Comparison of ENCODE assay signal across 13 cellular contexts in genomic region chr2:85276571-85277121, GRCh38. TPM values are rescaled to one million over a fixed set of nuclear protein-coding genes. Genes with fewer than 3 reads are reported as not detected.
DNase-seq lines count a peak whose midpoint lies in the region; ATAC-seq and TF ChIP-seq lines count a peak whose summit lies in the region.
"Had no signal": no experiment of that assay in that cellular context is flagged by ENCODE, and none has a peak within 500 bp of the region (broad histone marks: within the 10 kb centered on the region; RNA-seq: fewer than 3 reads in every experiment).

No MANE protein-coding gene starts in this region.

- intact Hi-C loops in prostate gland (cut with DNase I) (loop anchor here (10.0 kb wide), 1 partner anchor 352 kb away; no protein-coding TSS in a partner anchor), uterus (cut with DNase I; ENCODE audit: low total_unique reads) (no loop called here)

- no peaks in the 10 kb centered on the region for H3K36me3 Mint-ChIP-seq in brain
- H3K36me3 Mint-ChIP-seq: stimulated activated effector memory CD8-positive, alpha-beta T cell treated with anti-CD3 and anti-CD28 coated beads, Interleukin-12 subunit alpha, Interleukin-12 subunit beta, amount 100 ng/mL, for 72 hours had no signal

- TF ChIP-seq POLR2A in prostate gland (IDR thresholded peaks at IDR 0.05) (no peak), uterus (IDR thresholded peaks at IDR 0.05) (no peak)

- no peaks in the 10 kb centered on the region for H3K9me3 Mint-ChIP-seq in brain
- H3K9me3 Mint-ChIP-seq: stimulated activated effector memory CD8-positive, alpha-beta T cell treated with anti-CD3 and anti-CD28 coated beads, Interleukin-12 subunit alpha, Interleukin-12 subunit beta, amount 100 ng/mL, for 72 hours had no signal

- no peak for TF ChIP-seq CTCF in brain (conservative IDR thresholded peaks at IDR 0.05)
- TF ChIP-seq CTCF in right atrium auricular region (IDR thresholded peaks at IDR 0.05): no peak
- no peak for TF ChIP-seq CTCF in prostate gland (IDR thresholded peaks at IDR 0.05)
- no peak for TF ChIP-seq CTCF in uterus (IDR thresholded peaks at IDR 0.05)
- no peak for TF ChIP-seq CTCF in BE2C (IDR thresholded peaks at IDR 0.05; ENCODE audit: low read depth, low read length)

- no peak overlapping the region for H3K4me3 ChIP-seq in right atrium auricular region
- H3K4me3 ChIP-seq in prostate gland: no peak overlapping the region
- H3K4me3 ChIP-seq in uterus: peak overlapping the region in 1 of 2 donors; percentile 17
- H3K4me3 ChIP-seq in BE2C (ENCODE audit: low read depth, low read length): no peak overlapping the region

- peak overlapping the region in 2 of 5 experiments; percentile 5 to 53 for H3K4me3 Mint-ChIP-seq in brain
- H3K4me3 Mint-ChIP-seq: stimulated activated effector memory CD8-positive, alpha-beta T cell treated with anti-CD3 and anti-CD28 coated beads, Interleukin-12 subunit alpha, Interleukin-12 subunit beta, amount 100 ng/mL, for 72 hours had no signal

- H3K9me3 ChIP-seq in right atrium auricular region (no peaks in the 10 kb centered on the region), prostate gland (no peaks in the 10 kb centered on the region), uterus (no peaks in the 10 kb centered on the region), BE2C (no peaks in the 10 kb centered on the region)

- H3K27ac ChIP-seq in right atrium auricular region (peak overlapping the region; percentile 59), prostate gland (peak overlapping the region; percentile 30 to 40), uterus (peak overlapping the region; percentile 72 to 73)
- H3K27ac ChIP-seq: HL-60 had no signal

- H3K4me1 Mint-ChIP-seq in brain: peaks cover 55% of the 10 kb centered on the region
- H3K4me1 Mint-ChIP-seq: stimulated activated effector memory CD8-positive, alpha-beta T cell treated with anti-CD3 and anti-CD28 coated beads, Interleukin-12 subunit alpha, Interleukin-12 subunit beta, amount 100 ng/mL, for 72 hours had no signal

- no peaks in the 10 kb centered on the region for H3K27me3 ChIP-seq in right atrium auricular region
- no peaks in the 10 kb centered on the region for H3K27me3 ChIP-seq in prostate gland (replicated peaks; ENCODE audit: insufficient read depth)
- H3K27me3 ChIP-seq in uterus: no peaks in the 10 kb centered on the region
- no peaks in the 10 kb centered on the region for H3K27me3 ChIP-seq in BE2C

- H3K27ac Mint-ChIP-seq in brain: peak overlapping the region in 3 of 5 experiments; percentile 10 to 86 (median 37)
- H3K27ac Mint-ChIP-seq: stimulated activated effector memory CD8-positive, alpha-beta T cell treated with anti-CD3 and anti-CD28 coated beads, Interleukin-12 subunit alpha, Interleukin-12 subunit beta, amount 100 ng/mL, for 72 hours had no signal

- no peak for ATAC-seq in GM18498 (IDR thresholded peaks at IDR 0.05; ENCODE audit: unreplicated experiment)
- ATAC-seq: stimulated activated effector memory CD8-positive, alpha-beta T cell treated with anti-CD3 and anti-CD28 coated beads, Interleukin-12 subunit alpha, Interleukin-12 subunit beta, amount 100 ng/mL, for 72 hours had no signal

- H3K36me3 ChIP-seq in right atrium auricular region (no peaks in the 10 kb centered on the region), prostate gland (no peaks in the 10 kb centered on the region), uterus (no peaks in the 10 kb centered on the region), BE2C (no peaks in the 10 kb centered on the region)

- DNase-seq in right atrium auricular region (ENCODE audit: low spot score) (no peak), prostate gland (ENCODE audit: low spot score) (no peak), uterus (no peak), BE2C (no peak), HEK293T (ENCODE audit: extremely low spot score) (no peak)
- DNase-seq: activated CD4-positive, CD25-positive, alpha-beta regulatory T cell; activated T-cell treated with anti-CD3 and anti-CD28 coated beads, Interleukin-2, amount 50 U/mL, for 1 hour; amygdala; stimulated activated CD4-positive, alpha-beta T cell treated with anti-CD3 and anti-CD28 coated beads, Interleukin-1b, Interleukin-23, amount 100 ng/mL, for 48 hours had no signal

- WGBS in prostate gland: 69% methylated on average over 14 of the region's 14 CpGs

- no peaks in the 10 kb centered on the region for H3K27me3 Mint-ChIP-seq in brain

- H3K4me1 ChIP-seq in right atrium auricular region (peaks cover 0 to 39% of the 10 kb centered on the region in 2 donors), prostate gland (replicated peaks) (no peaks in the 10 kb centered on the region), uterus (peaks cover 5 to 25% of the 10 kb centered on the region in 2 donors), BE2C (no peaks in the 10 kb centered on the region)

- CTCF ChIA-PET in HEK293T (lab: Yijun Ruan, JAX): no interaction called here

- POLR2A ChIA-PET in HEK293T (lab: Yijun Ruan, JAX): no interaction called here

TF ChIP-seq in HEK293T, 16 proteins besides CTCF, POLR2A, EP300 and RAD21:
- TF ChIP-seq HDGF (IDR thresholded peaks at IDR 0.05; ENCODE audit: borderline replicate concordance): no peak

RNA-seq across cellular contexts. Expression of gene TGOLN2, which starts 51.1 kb away (rescaled TPM):
- polyA plus RNA-seq in brain (ENCODE audit: insufficient read depth, low read depth, low replicate concordance): 80.0 TPM
- total RNA-seq in right atrium auricular region: 10 to 100 TPM; 89.3 to 99.5 TPM
- total RNA-seq in prostate gland: 100 to 1,000 TPM; 140 to 165 TPM
- 100 to 1,000 TPM in 1 of 4 donors, 10 to 100 TPM in 3; 62.0 to 106 (median 89.4) TPM for total RNA-seq in uterus
- 29.5 TPM for polyA plus RNA-seq in BE2C (2012; ENCODE audit: insufficient read depth, insufficient read length, low read depth)
